ENCODE assay signal across 16 cellular contexts in genomic region chr3:100972293-100972692, GRCh38. TPM values are rescaled to one million over a fixed set of nuclear protein-coding genes. Genes with fewer than 3 reads are reported as not detected.
DNase-seq lines count a peak whose midpoint lies in the region; ATAC-seq and TF ChIP-seq lines count a peak whose summit lies in the region.
"Had no signal": no experiment of that assay in that cellular context is flagged by ENCODE, and none has a peak within 500 bp of the region (broad histone marks: within the 10 kb centered on the region; RNA-seq: fewer than 3 reads in every experiment).

No MANE protein-coding gene starts in this region.

- TF ChIP-seq CTCF in esophagus muscularis mucosa (IDR thresholded peaks at IDR 0.05) (no peak), type B pancreatic cell (conservative IDR thresholded peaks at IDR 0.05) (no peak)

- intact Hi-C loops in esophagus muscularis mucosa (cut with DNase I), result no loop called here

- peaks cover 5% of the 10 kb centered on the region for H3K4me1 Mint-ChIP-seq in type B pancreatic cell (ENCODE audit: unreplicated experiment)

- no peak overlapping the region for H3K4me3 ChIP-seq in esophagus muscularis mucosa

- no peak for TF ChIP-seq EP300 in esophagus muscularis mucosa (IDR thresholded peaks at IDR 0.05)

- TF ChIP-seq POLR2A in esophagus muscularis mucosa (IDR thresholded peaks at IDR 0.05; ENCODE audit: low read depth), result no peak

- no peaks in the 10 kb centered on the region for H3K27me3 Mint-ChIP-seq in type B pancreatic cell

- H3K9me3 Mint-ChIP-seq in type B pancreatic cell, result no peaks in the 10 kb centered on the region
- H3K9me3 Mint-ChIP-seq: CD4-positive, alpha-beta T cell had no signal

- peak overlapping the region; percentile 19 for H3K27ac Mint-ChIP-seq in type B pancreatic cell
- H3K27ac Mint-ChIP-seq: CD4-positive, alpha-beta T cell had no signal

- no peak for ATAC-seq in GM21367 (IDR thresholded peaks at IDR 0.05; ENCODE audit: unreplicated experiment)
- ATAC-seq: HepG2 had no signal

- H3K36me3 Mint-ChIP-seq in type B pancreatic cell, result no peaks in the 10 kb centered on the region

- DNase-seq in NCI-H2081 (lab: John Stamatoyannopoulos, UW) (peak; percentile 4 to 45), NCI-H2081 treated with DMSO at 0.1 percent for 48 hours (lab: John Stamatoyannopoulos, UW) (no peak), NCI-H1417 treated with DMSO at 0.1 percent for 48 hours (lab: John Stamatoyannopoulos, UW) (peak; percentile 24), esophagus muscularis mucosa (ENCODE audit: extremely low spot score) (no peak), type B pancreatic cell (ENCODE audit: extremely low spot score, unreplicated experiment) (no peak), NCI-H1092 treated with DMSO at 0.1 percent for 48 hours (lab: John Stamatoyannopoulos, UW) (no peak)
- DNase-seq in central memory CD4-positive, alpha-beta T cell, result no peak
- DNase-seq: CD4-positive, alpha-beta T cell; DMS153; H7; KBM-7; NCI-H1436; NCI-H2029; NCI-H82 had no signal

- 13% methylated on average over 1 of the region's 1 CpG for WGBS in esophagus muscularis mucosa

- H3K4me1 ChIP-seq in esophagus muscularis mucosa, result peaks cover 0 to 65% (median 62%) of the 10 kb centered on the region in 4 donors

- H3K9me3 ChIP-seq in esophagus muscularis mucosa, result peaks cover 0 to 4% (median under 1%) of the 10 kb centered on the region in 4 donors

- peak overlapping the region; percentile 48 to 68 (median 60) for H3K27ac ChIP-seq in esophagus muscularis mucosa (replicated peaks in 1 of 4)

- H3K4me3 Mint-ChIP-seq in type B pancreatic cell, result no peak overlapping the region
- H3K4me3 Mint-ChIP-seq: CD4-positive, alpha-beta T cell had no signal

- no peaks in the 10 kb centered on the region for H3K36me3 ChIP-seq in esophagus muscularis mucosa

- H3K27me3 ChIP-seq in esophagus muscularis mucosa, result no peaks in the 10 kb centered on the region

RNA-seq across cellular contexts. Expression of gene ABI3BP, which starts 20.9 kb away (rescaled TPM):
- total RNA-seq in esophagus muscularis mucosa, result 10 to 100 TPM; 25.7 to 67.3 (median 61.5) TPM
- total RNA-seq in type B pancreatic cell (ENCODE audit: low replicate concordance), result 5.0 and 7.3 TPM in 2 replicates
- total RNA-seq: CD4-positive, alpha-beta T cell; HepG2 had no signal

Comparison
In these comparisons a context has a peak if more than half of its experiments do, and no peak if none do; other contexts are left out.
1. DNase-seq: peak in NCI-H2081 (2 of 2) and NCI-H1417 treated with DMSO at 0.1 percent for 48 hours (single experiment); none in NCI-H2081 treated with DMSO at 0.1 percent for 48 hours (single experiment), esophagus muscularis mucosa (single experiment), type B pancreatic cell (single experiment), central memory CD4-positive, alpha-beta T cell (single experiment) and NCI-H1092 treated with DMSO at 0.1 percent for 48 hours (single experiment).